Comparison of ENCODE assay signal across 19 cellular contexts in genomic region chr1:214425723-214426419, GRCh38.
A peak's percentile ranks its signal among the peaks of the same experiment; 100 is the strongest.
DNase-seq lines count a peak whose midpoint lies in the region; ATAC-seq and TF ChIP-seq lines count a peak whose summit lies in the region.
"Had no signal": no experiment of that assay in that cellular context is flagged by ENCODE, and none has a peak within 500 bp of the region (broad histone marks: within the 10 kb centered on the region; RNA-seq: fewer than 3 reads in every experiment).

No MANE protein-coding gene starts in this region.

- H3K36me3 Mint-ChIP-seq in WTC11 (0 out of 2 replicates have a peak, but pooled peaks cover 3% of the 10 kb centered on the region), mesothelial cell of epicardium (peaks cover 1% of the 10 kb centered on the region)
- H3K36me3 Mint-ChIP-seq: brain had no signal

- ATAC-seq in WTC11 (no peak), HG03025 (IDR thresholded peaks at IDR 0.05; ENCODE audit: low FRiP score, unreplicated experiment) (no peak), HG02571 (IDR thresholded peaks at IDR 0.05; ENCODE audit: unreplicated experiment) (no peak)
- ATAC-seq: activated T-helper 17 cell treated with anti-CD3 and anti-CD28 coated beads, Interleukin-2, amount 50 U/mL, for 72 hours had no signal

- peaks cover 61% of the 10 kb centered on the region for H3K4me1 Mint-ChIP-seq in WTC11
- peaks cover 45% of the 10 kb centered on the region for H3K4me1 Mint-ChIP-seq in mesothelial cell of epicardium

- DNase-seq in NOMO-1 treated with DMSO at 0.1 percent for 48 hours (lab: John Stamatoyannopoulos, UW; ENCODE audit: unreplicated experiment) (peak; percentile 9), NOMO-1 treated with dmso at 0.1 percent for 144 hours (lab: John Stamatoyannopoulos, UW; ENCODE audit: unreplicated experiment) (no peak), EL (peak; percentile 35), WTC11 (ENCODE audit: low spot score) (no peak), mesothelial cell of epicardium (ENCODE audit: low spot score in 2 of 2, unreplicated experiment in 2 of 2) (no peak), mesenteric fat pad (ENCODE audit: low spot score) (no peak)
- DNase-seq: 8988T; activated CD4-positive, alpha-beta T cell treated with anti-CD3 and anti-CD28 coated beads for 1 hour; BE2C; colonic mucosa; head of caudate nucleus; NCI-H187 treated with DMSO at 0.1 percent for 48 hours; occipital lobe; stimulated activated CD8-positive, alpha-beta memory T cell treated with anti-CD3 and anti-CD28 coated beads, Interleukin-4, amount 100 ng/mL, for 48 hours; upper lobe of left lung had no signal

- TF ChIP-seq CTCF in WTC11 (IDR thresholded peaks at IDR 0.05) (no peak), mesothelial cell of epicardium (IDR thresholded peaks at IDR 0.05; ENCODE audit: unreplicated experiment) (no peak)

- H3K27ac Mint-ChIP-seq in WTC11 (peak overlapping the region; percentile 6; the same call in 1 of the 2 replicates), mesothelial cell of epicardium (peak overlapping the region; percentile 22)
- H3K27ac Mint-ChIP-seq: brain had no signal

- no peaks in the 10 kb centered on the region for H3K9me3 Mint-ChIP-seq in WTC11
- H3K9me3 Mint-ChIP-seq in mesothelial cell of epicardium: no peaks in the 10 kb centered on the region
- H3K9me3 Mint-ChIP-seq: activated T-helper 17 cell treated with anti-CD3 and anti-CD28 coated beads, Interleukin-2, amount 50 U/mL, for 72 hours had no signal

- POLR2A ChIA-PET in WTC11 (lab: Charles Lee): no interaction called here

- H3K27me3 Mint-ChIP-seq in WTC11 (ENCODE audit: low read depth): no peaks in the 10 kb centered on the region
- H3K27me3 Mint-ChIP-seq in mesothelial cell of epicardium (ENCODE audit: low read depth): no peaks in the 10 kb centered on the region

- CTCF ChIA-PET in WTC11 (lab: Charles Lee): no interaction called here

- H3K4me3 Mint-ChIP-seq in WTC11 (no peak overlapping the region), mesothelial cell of epicardium (no peak overlapping the region)
- H3K4me3 Mint-ChIP-seq: activated T-helper 17 cell treated with anti-CD3 and anti-CD28 coated beads, Interleukin-2, amount 50 U/mL, for 72 hours; brain had no signal

TF ChIP-seq in WTC11, 78 proteins besides CTCF, POLR2A, EP300 and RAD21 (continues in another document):
- TF ChIP-seq CBFB (CRISPR knock-in tag; IDR thresholded peaks at IDR 0.05; ENCODE audit: low read depth): no peak
- no peak for TF ChIP-seq USF1 (CRISPR knock-in tag; IDR thresholded peaks at IDR 0.05)
- no peak for TF ChIP-seq STAT6 (CRISPR knock-in tag; conservative IDR thresholded peaks at IDR 0.05; ENCODE audit: low read depth)
- TF ChIP-seq TP53 (CRISPR knock-in tag; IDR thresholded peaks at IDR 0.05): no peak
- TF ChIP-seq RORB (CRISPR knock-in tag; IDR thresholded peaks at IDR 0.05): no peak
- TF ChIP-seq IRF1 (CRISPR knock-in tag; IDR thresholded peaks at IDR 0.05): no peak
- no peak for TF ChIP-seq JUN (CRISPR knock-in tag; IDR thresholded peaks at IDR 0.05)
- TF ChIP-seq ZNF416 (CRISPR knock-in tag; IDR thresholded peaks at IDR 0.05): no peak
- TF ChIP-seq ZNF317 (CRISPR knock-in tag; IDR thresholded peaks at IDR 0.05; ENCODE audit: borderline replicate concordance, low read depth): no peak
- TF ChIP-seq PRRX2 (CRISPR knock-in tag; IDR thresholded peaks at IDR 0.05): no peak
- TF ChIP-seq KAT7 (CRISPR knock-in tag; IDR thresholded peaks at IDR 0.05; ENCODE audit: borderline replicate concordance): no peak
- TF ChIP-seq GRHL2 (CRISPR knock-in tag; IDR thresholded peaks at IDR 0.05; ENCODE audit: insufficient replicate concordance, severe bottlenecking): no peak
- TF ChIP-seq ESRRA (CRISPR knock-in tag; IDR thresholded peaks at IDR 0.05; ENCODE audit: borderline replicate concordance): no peak
- no peak for TF ChIP-seq FOXK1 (CRISPR knock-in tag; IDR thresholded peaks at IDR 0.05)
- no peak for TF ChIP-seq ZNF532 (CRISPR knock-in tag; IDR thresholded peaks at IDR 0.05; ENCODE audit: borderline replicate concordance)
- TF ChIP-seq OVOL2 (CRISPR knock-in tag; IDR thresholded peaks at IDR 0.05; ENCODE audit: borderline replicate concordance): no peak
- no peak for TF ChIP-seq ZNF263 (CRISPR knock-in tag; IDR thresholded peaks at IDR 0.05; ENCODE audit: low read depth)
- TF ChIP-seq PREB (CRISPR knock-in tag; IDR thresholded peaks at IDR 0.05; ENCODE audit: borderline replicate concordance): no peak

Comparison
In these comparisons a context has a peak if more than half of its experiments do, and no peak if none do; other contexts are left out.
1. DNase-seq: peak in NOMO-1 treated with DMSO at 0.1 percent for 48 hours (single experiment) and EL (single experiment); none in NOMO-1 treated with dmso at 0.1 percent for 144 hours (single experiment), WTC11 (single experiment), mesothelial cell of epicardium (0 of 2) and mesenteric fat pad (single experiment).